20 cellular contexts compared by ENCODE assay signal in genomic region chr1:2143814-2144500, GRCh38.
"Had no signal": no experiment of that assay in that cellular context is flagged by ENCODE, and none has a peak within 500 bp of the region (broad histone marks: within the 10 kb centered on the region; RNA-seq: fewer than 3 reads in every experiment).

No MANE protein-coding gene starts in this region.

- H3K4me1 ChIP-seq: breast epithelium, esophagus squamous epithelium, gastrocnemius medialis, testis, vagina had no signal

- DNase-seq: activated CD4-positive, alpha-beta T cell treated with anti-CD3 and anti-CD28 coated beads, Interleukin-2, amount 10 ng/mL, durations not matched to agents 24 days and 14 days; activated CD8-positive, alpha-beta memory T cell treated with anti-CD3 and anti-CD28 coated beads, Interleukin-2, amount 10 ng/mL, durations not matched to agents 7 days and 5 days; activated CD8-positive, alpha-beta T cell treated with anti-CD3 and anti-CD28 coated beads for 36 hours; activated effector memory CD4-positive, alpha-beta T cell treated with anti-CD3 and anti-CD28 coated beads, Interleukin-2, amount 50 U/mL, for 16 hours; activated T-cell treated with anti-CD3 and anti-CD28 coated beads for 4 hours; esophagus squamous epithelium; gastrocnemius medialis; hippocampal formation; naive thymus-derived CD4-positive, alpha-beta T cell; spleen; stimulated activated CD4-positive, alpha-beta T cell treated with anti-CD3 and anti-CD28 coated beads, Interleukin-4, amount 100 ng/mL, for 1 hour; stimulated activated naive CD4-positive, alpha-beta T cell; testis; trophoblast cell had no signal

- H3K27ac ChIP-seq: breast epithelium, coronary artery, esophagus squamous epithelium, gastrocnemius medialis, testis, vagina, VCaP had no signal

- ATAC-seq: activated CD4-positive, CD25-positive, alpha-beta regulatory T cell treated with anti-CD3 and anti-CD28 coated beads, Interleukin-2, amount 50 U/mL, for 24 hours; activated CD8-positive, alpha-beta memory T cell treated with anti-CD3 and anti-CD28 coated beads, Interleukin-2, amount 10 ng/mL, durations not matched to agents 7 days and 5 days; activated CD8-positive, alpha-beta T cell treated with anti-CD3 and anti-CD28 coated beads for 36 hours; gastrocnemius medialis; naive thymus-derived CD4-positive, alpha-beta T cell had no signal

- H3K27me3 ChIP-seq: breast epithelium, esophagus squamous epithelium, spleen, testis, vagina had no signal

- H3K36me3 ChIP-seq: breast epithelium, gastrocnemius medialis, vagina had no signal

- H3K4me3 ChIP-seq: breast epithelium, coronary artery, esophagus squamous epithelium, gastrocnemius medialis, lung, spleen, testis, vagina had no signal

- H3K9me3 ChIP-seq: breast epithelium, esophagus squamous epithelium, gastrocnemius medialis, spleen, testis, vagina had no signal
